In the genomic region with DNA sequence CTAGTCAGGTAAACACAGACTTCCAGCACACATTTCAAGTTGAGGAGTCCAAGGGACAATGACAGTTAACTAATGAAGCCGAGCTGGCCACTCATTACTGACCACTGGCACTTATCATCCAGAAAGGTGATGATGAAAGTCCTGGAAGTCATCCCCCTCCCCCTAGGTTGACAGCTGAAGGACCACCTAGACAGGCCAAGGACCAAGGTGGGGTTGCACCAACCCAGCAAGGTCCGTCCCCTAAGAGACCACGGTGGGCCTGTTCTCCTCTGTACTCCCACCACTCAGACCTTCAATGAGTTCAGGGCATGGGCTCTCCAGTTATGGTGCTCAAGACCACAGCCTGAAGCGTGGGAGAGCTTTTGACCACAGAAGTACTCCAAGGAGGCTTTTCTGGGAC, we compare ENCODE assay signal across 17 cellular contexts. TPM values are rescaled to one million over a fixed set of nuclear protein-coding genes. Genes with fewer than 3 reads are reported as not detected.
DNase-seq lines count a peak whose midpoint lies in the region; ATAC-seq, FAIRE-seq and TF ChIP-seq lines count a peak whose summit lies in the region.
"Had no signal": no experiment of that assay in that cellular context is flagged by ENCODE, and none has a peak within 500 bp of the region (broad histone marks: within the 10 kb centered on the region; RNA-seq: fewer than 3 reads in every experiment).

No MANE protein-coding gene starts in this region.

- H2AFZ ChIP-seq in GM23248: no peak overlapping the region

- H4K20me1 ChIP-seq in GM23248 (ENCODE audit: insufficient read depth): no peaks in the 10 kb centered on the region

- no peak overlapping the region for H3K4me2 ChIP-seq in GM23248 (ENCODE audit: unreplicated experiment)

- peaks cover 26% of the 10 kb centered on the region for H3F3A ChIP-seq in GM23248 (ENCODE audit: insufficient read depth)

- WGBS in GM23248 (ENCODE audit: low coverage in 1 of 2, low lambda C conversion rate in 2 of 2, missing lambda C conversion rate in 2 of 2), 2 experiments: 92 to 97% methylated on average over 4 of the region's 4 CpGs

- H3K4me3 ChIP-seq in GM23248 (no peak overlapping the region), bronchial epithelial cell (ENCODE audit: low read depth, low read length) (no peak overlapping the region), skin epidermis (no peak overlapping the region)

- peaks cover 9% of the 10 kb centered on the region for H3K4me1 ChIP-seq in GM23248 (ENCODE audit: insufficient read depth)

- no peak for ATAC-seq in HG03135 (IDR thresholded peaks at IDR 0.05; ENCODE audit: unreplicated experiment)
- ATAC-seq: stimulated activated memory B cell treated with anti-CD40 and anti-IgM and Interleukin-4, amounts not matched to agents 10 μg/mL and 1 μg/mL and 100 μg/mL, for 72 hours had no signal

- peaks cover 61% of the 10 kb centered on the region for H3K79me2 ChIP-seq in GM23248 (ENCODE audit: insufficient read depth)

- H3K27ac ChIP-seq in GM23248 (peak overlapping the region; percentile 91), skin epidermis (peak overlapping the region in 19 of 21 experiments; percentile 18 to 80 (median 64))

- no peak for TF ChIP-seq CTCF in bronchial epithelial cell (IDR thresholded peaks at IDR 0.05; ENCODE audit: insufficient read depth, low read length, severe bottlenecking)

- no peak for DNase-seq in GM23248
- no peak for DNase-seq in bronchial epithelial cell (ENCODE audit: low read depth)
- DNase-seq in mesenteric fat pad (ENCODE audit: low spot score): peak; percentile 18
- DNase-seq in HK-2 (ENCODE audit: unreplicated experiment): no peak
- no peak for DNase-seq in activated T-cell treated with anti-CD3 and anti-CD28 coated beads for 4 hours
- DNase-seq in HUDEP-2 (lab: John Stamatoyannopoulos, UW; ENCODE audit: unreplicated experiment in 76 of 76): no peak
- DNase-seq: activated gamma-delta T cell; brain microvascular endothelial cell; Calu3; effector CD8-positive, alpha-beta T cell; foreskin fibroblast; NCI-H1048; NCI-H2171 treated with DMSO at 0.1 percent for 48 hours had no signal

- in situ Hi-C loops in GM23248 (cut with MboI): no loop called here

- no peaks in the 10 kb centered on the region for H3K27me3 ChIP-seq in GM23248 (replicated peaks; ENCODE audit: insufficient read depth)
- no peaks in the 10 kb centered on the region for H3K27me3 ChIP-seq in bronchial epithelial cell (ENCODE audit: control insufficient read depth, insufficient read depth, low read length)
- H3K27me3 ChIP-seq: brain microvascular endothelial cell had no signal

- H3K36me3 ChIP-seq in GM23248 (ENCODE audit: low read depth) (peaks cover 40% of the 10 kb centered on the region), bronchial epithelial cell (ENCODE audit: control insufficient read depth, insufficient read depth, low read length) (peaks cover 15% of the 10 kb centered on the region)

- peak; percentile 28 for FAIRE-seq in bronchial epithelial cell (lab: Jason Lieb, UNC)
- FAIRE-seq: GM19239 had no signal

- no peaks in the 10 kb centered on the region for H3K9me2 ChIP-seq in GM23248 (ENCODE audit: insufficient read depth)

- no peaks in the 10 kb centered on the region for H3K9me3 ChIP-seq in GM23248 (ENCODE audit: low read depth)

- peak overlapping the region; percentile 73 for H3K9ac ChIP-seq in GM23248

RNA-seq across cellular contexts. Expression of a gene that starts 13.2 kb away (rescaled TPM):
- 337 and 352 TPM in 2 replicates for total RNA-seq in GM23248 (2014; rRNA removed; shearing (Covaris generic))
- 353 and 374 TPM in 2 replicates for polyA plus RNA-seq in GM23248 (2016; fragmentation: Nextera tagmentation; extraction: Ambion mirVana)
- total RNA-seq in bronchial epithelial cell: 174 and 190 TPM in 2 replicates
- 15.7 TPM for total RNA-seq in mesenteric fat pad

RNA-seq across cellular contexts. Expression of a gene that starts 43.0 kb away (rescaled TPM):
- 84.4 and 107 TPM in 2 replicates for total RNA-seq in GM23248 (2014; rRNA removed; shearing (Covaris generic))
- polyA plus RNA-seq in GM23248 (2016; fragmentation: Nextera tagmentation; extraction: Ambion mirVana): 153 and 156 TPM in 2 replicates
- total RNA-seq in bronchial epithelial cell (12.9 and 18.8 TPM in 2 replicates), mesenteric fat pad (23.1 TPM)

Comparison
In these comparisons a context has a peak if more than half of its experiments do, and no peak if none do; other contexts are left out.
1. RNA of a gene that starts 13.2 kb away (total RNA-seq): 337 to 352 TPM in GM23248 and 174 to 190 TPM in bronchial epithelial cell; 15.7 TPM in mesenteric fat pad (single experiment); every median in the first group is over 10 times any median in the second.